8 cellular contexts compared by ENCODE assay signal in genomic region chr1:10693497-10694273, GRCh38.
DNase-seq lines count a peak whose midpoint lies in the region; ATAC-seq and TF ChIP-seq lines count a peak whose summit lies in the region.

No MANE protein-coding gene starts in this region.

- no peak for TF ChIP-seq POLR2A in lower leg skin (IDR thresholded peaks at IDR 0.05)

- H3K36me3 Mint-ChIP-seq in stimulated activated effector memory CD8-positive, alpha-beta T cell treated with anti-CD3 and anti-CD28 coated beads, Interleukin-12 subunit alpha, Interleukin-12 subunit beta, amount 100 ng/mL, for 72 hours = peaks cover 7% of the 10 kb centered on the region

- no peaks in the 10 kb centered on the region for H3K9me3 Mint-ChIP-seq in stimulated activated effector memory CD8-positive, alpha-beta T cell treated with anti-CD3 and anti-CD28 coated beads, Interleukin-12 subunit alpha, Interleukin-12 subunit beta, amount 100 ng/mL, for 72 hours

- intact Hi-C loops in lower leg skin (cut with DNase I; ENCODE audit: low total_unique reads) = no loop called here

- DNase-seq in NCI-H2171 treated with DMSO at 0.1 percent for 48 hours (lab: John Stamatoyannopoulos, UW) = peak; percentile 34
- DNase-seq in NCI-H2171 (lab: John Stamatoyannopoulos, UW) = no peak
- DNase-seq in HK-2 (ENCODE audit: unreplicated experiment) = peak; percentile 31
- peak in 4 of 5 experiments; percentile 13 to 57 (median 46) for DNase-seq in T-helper 2 cell
- no peak for DNase-seq in brain microvascular endothelial cell
- no peak for DNase-seq in lower leg skin (ENCODE audit: low spot score in 2 of 2)
- DNase-seq in stimulated activated effector memory CD8-positive, alpha-beta T cell treated with anti-CD3 and anti-CD28 coated beads, Interleukin-12 subunit alpha, Interleukin-12 subunit beta, amount 100 ng/mL, for 72 hours (ENCODE audit: low spot score in 2 of 2) = peak; percentile 24 to 70
- no peak for DNase-seq in cerebellum (ENCODE audit: low spot score)

- peak overlapping the region; percentile 80 for H3K27ac Mint-ChIP-seq in stimulated activated effector memory CD8-positive, alpha-beta T cell treated with anti-CD3 and anti-CD28 coated beads, Interleukin-12 subunit alpha, Interleukin-12 subunit beta, amount 100 ng/mL, for 72 hours

- ATAC-seq in stimulated activated effector memory CD8-positive, alpha-beta T cell treated with anti-CD3 and anti-CD28 coated beads, Interleukin-12 subunit alpha, Interleukin-12 subunit beta, amount 100 ng/mL, for 72 hours = peak; percentile 1

- H3K36me3 ChIP-seq in brain microvascular endothelial cell (replicated peaks) = no peaks in the 10 kb centered on the region

- in situ Hi-C loops in brain microvascular endothelial cell (cut with HindIII; ENCODE audit: low pct_ligation_motif_present, low sequenced_read_pairs) = no loop called here

- peaks cover 67% of the 10 kb centered on the region for H3K4me1 Mint-ChIP-seq in stimulated activated effector memory CD8-positive, alpha-beta T cell treated with anti-CD3 and anti-CD28 coated beads, Interleukin-12 subunit alpha, Interleukin-12 subunit beta, amount 100 ng/mL, for 72 hours

- WGBS in lower leg skin, 2 donors = 1% methylated on average over 31 to 61 of the region's 79 CpGs

- H3K27me3 ChIP-seq in brain microvascular endothelial cell (replicated peaks) = no peaks in the 10 kb centered on the region

- no peak overlapping the region for H3K27ac ChIP-seq in brain microvascular endothelial cell

- H3K4me3 ChIP-seq in brain microvascular endothelial cell (ENCODE audit: low read depth, low read length) (peak overlapping the region; percentile 50), lower leg skin (ENCODE audit: low read depth, poor library complexity, severe bottlenecking) (peak overlapping the region; percentile 56)

- TF ChIP-seq CTCF in brain microvascular endothelial cell (IDR thresholded peaks at IDR 0.05; ENCODE audit: low read depth, low read length, missing control alignments) (no peak), lower leg skin (IDR thresholded peaks at IDR 0.05) (no peak)

- peak overlapping the region; percentile 75 for H3K4me3 Mint-ChIP-seq in stimulated activated effector memory CD8-positive, alpha-beta T cell treated with anti-CD3 and anti-CD28 coated beads, Interleukin-12 subunit alpha, Interleukin-12 subunit beta, amount 100 ng/mL, for 72 hours

Comparison
In these comparisons a context has a peak if more than half of its experiments do, and no peak if none do; other contexts are left out.
1. DNase-seq: peak in NCI-H2171 treated with DMSO at 0.1 percent for 48 hours (single experiment), HK-2 (single experiment), T-helper 2 cell (4 of 5) and stimulated activated effector memory CD8-positive, alpha-beta T cell treated with anti-CD3 and anti-CD28 coated beads, Interleukin-12 subunit alpha, Interleukin-12 subunit beta, amount 100 ng/mL, for 72 hours (2 of 2); none in NCI-H2171 (single experiment), brain microvascular endothelial cell (single experiment), lower leg skin (0 of 2) and cerebellum (single experiment).